Comparison of ENCODE assay signal across 1 cellular context in genomic region chrX:70348825-70349224, GRCh38.
"Not testable (repeated sequence)": the region's sequence is repeated elsewhere in the genome, so short reads cannot be mapped to it uniquely, and the experiment has no call there.

No MANE protein-coding gene starts in this region.

- 0 out of 2 replicates have a peak overlapping the region, but pooled peaks have one; percentile 25 for H3K4me3 ChIP-seq in BLaER1

- H4K20me1 ChIP-seq in BLaER1 = not testable (repeated sequence)

- not testable (repeated sequence) for H3K4me2 ChIP-seq in BLaER1

- peaks cover 26% of the 10 kb centered on the region for H3K27me3 ChIP-seq in BLaER1

- not testable (repeated sequence) for H3K4me1 ChIP-seq in BLaER1

- peaks cover 75% of the 10 kb centered on the region for H3K36me3 ChIP-seq in BLaER1

- peaks cover 58% of the 10 kb centered on the region for H3K9me3 ChIP-seq in BLaER1

- not testable (repeated sequence) for H3K9ac ChIP-seq in BLaER1

- H3K27ac ChIP-seq in BLaER1 = not testable (repeated sequence)
